ENCODE assay signal across 18 cellular contexts in genomic region chr2:206456078-206456769, GRCh38. TPM values are rescaled to one million over a fixed set of nuclear protein-coding genes. Genes with fewer than 3 reads are reported as not detected.
DNase-seq lines count a peak whose midpoint lies in the region; ATAC-seq, FAIRE-seq and TF ChIP-seq lines count a peak whose summit lies in the region.
"Had no signal": no experiment of that assay in that cellular context is flagged by ENCODE, and none has a peak within 500 bp of the region (broad histone marks: within the 10 kb centered on the region; RNA-seq: fewer than 3 reads in every experiment).

No MANE protein-coding gene starts in this region.

- BruUV-seq in HepG2 (replicated peaks; lab: Mats Ljungman, UMichigan) = no TSS peak

- TF ChIP-seq EP300 in HepG2 (IDR thresholded peaks at IDR 0.05; ENCODE audit: low read depth in 2 of 2, low read length in 2 of 2) (no peak), HepG2 (CRISPR knock-in tag; IDR thresholded peaks at IDR 0.05; ENCODE audit: borderline replicate concordance) (no peak)

- peaks cover 15% of the 10 kb centered on the region for H3K27me3 Mint-ChIP-seq in activated T-helper 17 cell treated with anti-CD3 and anti-CD28 coated beads, Interleukin-2, amount 50 U/mL, for 72 hours

- POLR2A ChIA-PET in HepG2 (lab: Yijun Ruan, JAX) = no interaction called here

- in situ Hi-C loops in HepG2 (cut with HindIII; ENCODE audit: extremely low pct_ligation_motif_present, low pct_unique_long_range_greater_than_20kb) = no loop called here

- H3K27me3 ChIP-seq in HepG2 (ENCODE audit: control insufficient read depth in 1 of 2, insufficient read depth in 2 of 2, low read length in 2 of 2) (no peaks in the 10 kb centered on the region), right lobe of liver (no peaks in the 10 kb centered on the region), tibial artery (no peaks in the 10 kb centered on the region)

- no peak overlapping the region for H2AFZ ChIP-seq in HepG2 (ENCODE audit: low read length)
- H2AFZ ChIP-seq: GM23248 had no signal

- no peak overlapping the region for H3K9ac ChIP-seq in HepG2 (ENCODE audit: insufficient read depth, low read depth, low read length)
- H3K9ac ChIP-seq: GM23248 had no signal

- H3K4me2 ChIP-seq in HepG2 (ENCODE audit: low read depth, low read length) = no peak overlapping the region

- TF ChIP-seq POLR2A in HepG2 (IDR thresholded peaks at IDR 0.05; ENCODE audit: insufficient read depth in 1 of 2, low read depth in 2 of 2, low read length in 2 of 2) = no peak
- no peak for TF ChIP-seq POLR2A in right lobe of liver (IDR thresholded peaks at IDR 0.05)

- no peak for TF ChIP-seq RAD21 in HepG2 (CRISPR knock-in tag; IDR thresholded peaks at IDR 0.05)

- DNase-seq in HepG2 (ENCODE audit: low spot score) (peak; percentile 7), right lobe of liver (no peak), NCI-H526 treated with DMSO at 0.1 percent for 48 hours (lab: John Stamatoyannopoulos, UW) (peak; percentile 7), mesenteric fat pad (ENCODE audit: low spot score) (no peak), posterior cingulate gyrus (no peak), tibial artery (no peak)
- DNase-seq: ACHN; CD8-positive, alpha-beta T cell; DMS 273 treated with DMSO at 0.1 percent for 48 hours; GM23248; NCI-H2227 treated with DMSO at 0.1 percent for 48 hours; NCI-H82; T-helper 1 cell had no signal

- no peak overlapping the region for H3K27ac Mint-ChIP-seq in activated T-helper 17 cell treated with anti-CD3 and anti-CD28 coated beads, Interleukin-2, amount 50 U/mL, for 72 hours
- H3K27ac Mint-ChIP-seq: B cell; CD8-positive, alpha-beta T cell; IgD-negative memory B cell had no signal

- H3K4me1 Mint-ChIP-seq in activated T-helper 17 cell treated with anti-CD3 and anti-CD28 coated beads, Interleukin-2, amount 50 U/mL, for 72 hours = peaks cover 4% of the 10 kb centered on the region

- no peak overlapping the region for H3K4me3 ChIP-seq in HepG2 (replicated peaks in 1 of 3; ENCODE audit: insufficient read depth in 1 of 3, low read depth in 2 of 3, low read length in 3 of 3)
- no peak overlapping the region for H3K4me3 ChIP-seq in right lobe of liver
- no peak overlapping the region for H3K4me3 ChIP-seq in tibial artery
- H3K4me3 ChIP-seq: GM23248 had no signal

- CTCF ChIA-PET in HepG2 (lab: Yijun Ruan, JAX; ENCODE audit: low intra/inter-chr PET ratio, low total read pairs) = no interaction called here

- H3K9me3 ChIP-seq in HepG2 (ENCODE audit: low read length) (no peaks in the 10 kb centered on the region), right lobe of liver (no peaks in the 10 kb centered on the region), tibial artery (no peaks in the 10 kb centered on the region)

- no peaks in the 10 kb centered on the region for H3K36me3 Mint-ChIP-seq in activated T-helper 17 cell treated with anti-CD3 and anti-CD28 coated beads, Interleukin-2, amount 50 U/mL, for 72 hours (ENCODE audit: low read depth)
- H3K36me3 Mint-ChIP-seq: CD8-positive, alpha-beta T cell had no signal

- TF ChIP-seq CTCF in HepG2 (CRISPR knock-in tag; IDR thresholded peaks at IDR 0.05) (no peak), right lobe of liver (IDR thresholded peaks at IDR 0.05) (no peak), tibial artery (IDR thresholded peaks at IDR 0.05) (no peak)

- no peak overlapping the region for H3K4me3 Mint-ChIP-seq in activated T-helper 17 cell treated with anti-CD3 and anti-CD28 coated beads, Interleukin-2, amount 50 U/mL, for 72 hours
- H3K4me3 Mint-ChIP-seq: B cell; CD8-positive, alpha-beta T cell; IgD-negative memory B cell had no signal

- no peaks in the 10 kb centered on the region for H3K9me3 Mint-ChIP-seq in activated T-helper 17 cell treated with anti-CD3 and anti-CD28 coated beads, Interleukin-2, amount 50 U/mL, for 72 hours
- H3K9me3 Mint-ChIP-seq: CD8-positive, alpha-beta T cell had no signal

- no peak for ATAC-seq in HepG2
- ATAC-seq in right lobe of liver = no peak
- ATAC-seq in activated T-helper 17 cell treated with anti-CD3 and anti-CD28 coated beads, Interleukin-2, amount 50 U/mL, for 72 hours (replicated peaks) = peak; percentile 18
- ATAC-seq: CD8-positive, alpha-beta T cell; HCT116 had no signal

- FAIRE-seq in HepG2 (lab: Jason Lieb, UNC) = no peak

- H3K79me2 ChIP-seq in HepG2 (ENCODE audit: insufficient read depth, low read length) = no peaks in the 10 kb centered on the region

- no peaks in the 10 kb centered on the region for H3K4me1 ChIP-seq in HepG2 (ENCODE audit: insufficient read depth, low read length)
- no peaks in the 10 kb centered on the region for H3K4me1 ChIP-seq in right lobe of liver
- H3K4me1 ChIP-seq in tibial artery = no peaks in the 10 kb centered on the region

- H3K27ac ChIP-seq in HepG2 (ENCODE audit: extremely low read length, insufficient read depth, low read length) (no peak overlapping the region), right lobe of liver (no peak overlapping the region), tibial artery (no peak overlapping the region)
- H3K27ac ChIP-seq: GM23248, RWPE1 had no signal

- intact Hi-C loops in HepG2 (cut with micrococcal nuclease; ENCODE audit: unreplicated experiment) = no loop called here
- intact Hi-C loops in right lobe of liver (cut with DNase I) = no loop called here
- intact Hi-C loops in posterior cingulate gyrus (cut with DNase I) = no loop called here
- intact Hi-C loops in tibial artery (cut with DNase I; ENCODE audit: low total_unique reads) = no loop called here

- no peaks in the 10 kb centered on the region for H3K36me3 ChIP-seq in HepG2 (replicated peaks in 1 of 2; ENCODE audit: control insufficient read depth in 1 of 2, insufficient read depth in 2 of 2, low read length in 2 of 2)
- no peaks in the 10 kb centered on the region for H3K36me3 ChIP-seq in right lobe of liver
- H3K36me3 ChIP-seq in tibial artery = no peaks in the 10 kb centered on the region

- 12% methylated on average over 5 of the region's 5 CpGs for WGBS in HepG2 (ENCODE audit: low lambda C conversion rate)
- WGBS in right lobe of liver (ENCODE audit: insufficient coverage, low coverage, low lambda C conversion rate, missing lambda C conversion rate) = 36% methylated on average over 5 of the region's 5 CpGs

- no peaks in the 10 kb centered on the region for H4K20me1 ChIP-seq in HepG2 (ENCODE audit: insufficient read depth, low read length)

TF ChIP-seq in HepG2, 621 proteins besides CTCF, POLR2A, EP300 and RAD21 (continues in another document):
- no peak for TF ChIP-seq PRDM10 (CRISPR knock-in tag; IDR thresholded peaks at IDR 0.05; ENCODE audit: low read depth)
- TF ChIP-seq NR2F2 (IDR thresholded peaks at IDR 0.05; ENCODE audit: borderline replicate concordance, low read depth) = no peak
- no peak for TF ChIP-seq ZFP90 (CRISPR knock-in tag; IDR thresholded peaks at IDR 0.05; ENCODE audit: borderline replicate concordance)

RNA-seq across cellular contexts. Expression of gene ADAM23, which starts 12.9 kb away (rescaled TPM):
- total RNA-seq in HepG2 (2016; rRNA removed; fragmentation: Illumina TruSeq; extraction: Trizol) (0.04 TPM in 1 of 2 replicates, not detected in the other), right lobe of liver (under 1 TPM in 4 of 6 experiments, not detected in 2; under 0.01 to 0.26 (median 0.09) TPM), mesenteric fat pad (1.1 TPM)
- not detected in 2 replicates for total RNA-seq in HepG2 (2016; cell fraction: cytosol; rRNA removed; fragmentation: Illumina TruSeq; extraction: Trizol; ENCODE audit: low read depth)
- not detected in 2 replicates for total RNA-seq in HepG2 (2016; cell fraction: insoluble cytoplasmic fraction; rRNA removed; fragmentation: Illumina TruSeq; extraction: Trizol)
- 0.03 TPM in 1 of 2 replicates, not detected in the other for total RNA-seq in HepG2 (2016; cell fraction: membrane; rRNA removed; fragmentation: Illumina TruSeq; extraction: Trizol)
- total RNA-seq in HepG2 (2016; cell fraction: nucleus; rRNA removed; fragmentation: Illumina TruSeq; extraction: Trizol) = not detected in 2 replicates
- not detected in 2 replicates for polyA plus RNA-seq in HepG2 (2011; rRNA removed)
- polyA plus RNA-seq in HepG2 (2011; cell fraction: cytosol; rRNA removed) = 0.01 and 0.03 TPM in 2 replicates
- 0.02 and 0.06 TPM in 2 replicates for polyA plus RNA-seq in HepG2 (2011; cell fraction: nucleus; rRNA removed)
- polyA plus RNA-seq in HepG2 (2012) = not detected in 2 replicates
- not detected in 2 replicates for polyA plus RNA-seq in HepG2 (2016; cell fraction: cytosol; fragmentation: Illumina TruSeq; extraction: Trizol; ENCODE audit: low read depth)
- polyA plus RNA-seq in HepG2 (2016; cell fraction: insoluble cytoplasmic fraction; fragmentation: Illumina TruSeq; extraction: Trizol; ENCODE audit: low read depth) = not detected in 2 replicates
- not detected in 2 replicates for polyA plus RNA-seq in HepG2 (2016; cell fraction: membrane; fragmentation: Illumina TruSeq; extraction: Trizol; ENCODE audit: low read depth)
- 0.07 TPM in 1 of 2 replicates, not detected in the other for polyA plus RNA-seq in HepG2 (2016; cell fraction: nucleus; fragmentation: Illumina TruSeq; extraction: Trizol; ENCODE audit: insufficient read depth, low read depth)
- 0.12 TPM in 1 of 2 replicates, not detected in the other for polyA minus RNA-seq in HepG2 (2011; rRNA and poly(A)+ RNA removed; ENCODE audit: low replicate concordance)
- polyA minus RNA-seq in HepG2 (2011; cell fraction: cytosol; rRNA and poly(A)+ RNA removed) = not detected in 2 replicates
- polyA minus RNA-seq in HepG2 (2011; cell fraction: nucleus; rRNA and poly(A)+ RNA removed) = 0.12 TPM in 1 of 2 replicates, not detected in the other
- 1 to 10 TPM; 2.2 to 3.3 TPM for total RNA-seq in activated T-helper 17 cell treated with anti-CD3 and anti-CD28 coated beads, Interleukin-2, amount 50 U/mL, for 72 hours
- polyA plus RNA-seq: IgD-negative memory B cell had no signal

Comparison
In these comparisons a context has a peak if more than half of its experiments do, and no peak if none do; other contexts are left out.
1. DNase-seq: peak in HepG2 (single experiment) and NCI-H526 treated with DMSO at 0.1 percent for 48 hours (single experiment); none in right lobe of liver (0 of 3), mesenteric fat pad (single experiment), posterior cingulate gyrus (0 of 10) and tibial artery (0 of 2).